8 cellular contexts compared by ENCODE assay signal in the genomic region with DNA sequence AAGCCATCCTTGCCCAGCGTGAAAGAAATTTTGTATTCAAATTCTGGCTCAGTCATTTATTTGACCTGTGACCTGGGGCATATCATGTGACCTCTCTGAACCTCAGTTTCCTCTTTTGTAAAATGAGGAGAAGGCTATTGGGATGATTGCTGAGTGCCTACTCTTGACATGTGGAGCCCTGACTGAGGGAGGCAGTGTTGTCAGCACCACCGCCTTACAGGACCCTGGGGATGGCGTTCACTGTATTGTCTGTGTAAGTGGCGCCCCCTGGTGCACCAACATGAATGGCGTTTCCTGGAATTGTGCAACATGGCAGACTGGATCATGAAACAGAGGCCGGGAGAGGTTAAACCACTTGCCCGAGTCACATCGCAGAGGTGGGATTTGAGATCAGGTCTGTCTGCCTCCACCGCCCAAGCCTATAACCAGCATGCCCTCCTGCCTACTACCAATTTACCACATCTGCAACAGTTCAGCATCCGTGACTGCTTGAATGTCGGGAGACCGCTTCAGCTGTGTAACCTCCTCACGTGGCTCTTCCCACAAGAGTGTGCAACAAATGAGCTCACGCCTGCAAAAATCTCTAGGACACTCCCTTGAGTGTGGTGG. TPM values are rescaled to one million over a fixed set of nuclear protein-coding genes. Genes with fewer than 3 reads are reported as not detected.
DNase-seq lines count a peak whose midpoint lies in the region; ATAC-seq and TF ChIP-seq lines count a peak whose summit lies in the region.

No MANE protein-coding gene starts in this region.

- ATAC-seq in GM21737 (IDR thresholded peaks at IDR 0.05; ENCODE audit: unreplicated experiment), result peak; percentile 88

- H3K4me1 Mint-ChIP-seq in activated naive CD8-positive, alpha-beta T cell (ENCODE audit: low read depth), result peaks cover 4% of the 10 kb centered on the region

- DNase-seq in COLO668 (lab: John Stamatoyannopoulos, UW; ENCODE audit: unreplicated experiment), result peak; percentile 71
- DNase-seq in NCI-H1105 treated with DMSO at 0.1 percent for 48 hours (lab: John Stamatoyannopoulos, UW), result peak; percentile 74
- peak; percentile 48 for DNase-seq in SKM-1 (lab: John Stamatoyannopoulos, UW; ENCODE audit: unreplicated experiment)
- DNase-seq in cardiac septum (ENCODE audit: low spot score), result peak; percentile 85
- peak; percentile 15 for DNase-seq in pulmonary artery endothelial cell (ENCODE audit: low read depth, low spot score)
- no peak for DNase-seq in vagina (ENCODE audit: extremely low spot score in 2 of 2)

- intact Hi-C loops in cardiac septum (cut with DNase I) (loop anchor here (2.0 to 10.0 kb wide), 3 partner anchors 84 to 222 kb away; a partner anchor contains a TSS), vagina (cut with DNase I) (loop anchor here (10.0 kb wide), 1 partner anchor 222 kb away; no protein-coding TSS in a partner anchor)

- no peaks in the 10 kb centered on the region for H3K9me3 Mint-ChIP-seq in activated naive CD8-positive, alpha-beta T cell (ENCODE audit: low read depth)

- no peaks in the 10 kb centered on the region for H3K9me3 ChIP-seq in vagina

- no peak overlapping the region for H3K27ac Mint-ChIP-seq in activated naive CD8-positive, alpha-beta T cell

- no peak for TF ChIP-seq POLR2A in vagina (IDR thresholded peaks at IDR 0.05)

- peak overlapping the region; percentile 61 for H3K4me3 Mint-ChIP-seq in activated naive CD8-positive, alpha-beta T cell

- no peaks in the 10 kb centered on the region for H3K36me3 Mint-ChIP-seq in activated naive CD8-positive, alpha-beta T cell

- H3K4me1 ChIP-seq in vagina, result no peaks in the 10 kb centered on the region

- H3K27ac ChIP-seq in vagina, result no peak overlapping the region

- H3K27me3 Mint-ChIP-seq in activated naive CD8-positive, alpha-beta T cell, result peaks cover 5% of the 10 kb centered on the region

- peak; percentile 50 to 77 (median 53) for TF ChIP-seq CTCF in vagina (IDR thresholded peaks at IDR 0.05)

- H3K27me3 ChIP-seq in vagina, result no peaks in the 10 kb centered on the region

- H3K36me3 ChIP-seq in vagina, result no peaks in the 10 kb centered on the region

- H3K4me3 ChIP-seq in vagina, result peak overlapping the region in 1 of 2 donors; percentile 1

RNA-seq across cellular contexts. Expression of a gene that starts 20.1 kb away (rescaled TPM):
- not detected for total RNA-seq in cardiac septum
- total RNA-seq in pulmonary artery endothelial cell, result not detected in 2 replicates
- not detected for total RNA-seq in vagina

Comparison
In these comparisons a context has a peak if more than half of its experiments do, and no peak if none do; other contexts are left out.
1. DNase-seq: peak in COLO668 (single experiment), NCI-H1105 treated with DMSO at 0.1 percent for 48 hours (single experiment), SKM-1 (single experiment), cardiac septum (single experiment) and pulmonary artery endothelial cell (single experiment); none in vagina (0 of 2).